27 cellular contexts compared by ENCODE assay signal in the genomic region with DNA sequence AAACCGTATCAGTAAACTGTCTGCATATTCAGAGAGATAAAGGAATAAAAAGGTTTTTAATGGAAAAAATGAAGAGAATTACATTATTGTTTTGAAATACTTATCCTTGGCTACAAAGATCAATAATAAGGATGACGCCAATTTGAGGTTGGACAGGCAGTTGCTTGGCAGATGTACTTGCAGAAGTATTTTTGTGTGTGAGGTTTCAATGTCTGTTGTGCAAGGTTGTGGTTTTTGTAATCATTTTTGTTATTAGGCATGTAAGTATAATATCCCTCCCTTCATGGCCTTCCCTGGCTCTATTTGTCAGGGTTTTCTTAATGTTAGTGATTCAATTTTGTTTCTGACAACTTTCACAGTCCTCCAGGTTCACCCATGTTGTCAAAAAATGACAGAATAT.
"Had no signal": no experiment of that assay in that cellular context is flagged by ENCODE, and none has a peak within 500 bp of the region (broad histone marks: within the 10 kb centered on the region; RNA-seq: fewer than 3 reads in every experiment).

No MANE protein-coding gene starts in this region.

- H3K4me1 ChIP-seq: Peyer's patch had no signal

- H3K27me3 ChIP-seq: brain microvascular endothelial cell, cardiac muscle cell, Peyer's patch had no signal

- H3K9me3 ChIP-seq: Peyer's patch had no signal

- H3K36me3 ChIP-seq: brain microvascular endothelial cell, cardiac muscle cell, Peyer's patch had no signal

- H3K4me3 ChIP-seq: cardiac muscle cell, Peyer's patch had no signal

- ATAC-seq: activated CD8-positive, alpha-beta memory T cell treated with anti-CD3 and anti-CD28 coated beads, Interleukin-2, amount 10 ng/mL, durations not matched to agents 7 days and 5 days; activated T-helper 17 cell treated with anti-CD3 and anti-CD28 coated beads, Interleukin-2, amount 50 U/mL, for 72 hours; T-helper 17 cell had no signal

- DNase-seq: activated B cell treated with CpG ODN at 0.5 μM for 24 hours; activated CD4-positive, alpha-beta T cell treated with anti-CD3 and anti-CD28 coated beads for 1 hour; activated CD4-positive, alpha-beta T cell treated with anti-CD3 and anti-CD28 coated beads, Interleukin-2, amount 10 ng/mL, durations not matched to agents 24 days and 14 days; activated CD4-positive, alpha-beta T cell treated with anti-CD3 and anti-CD28 coated beads, Interleukin-2, amount 50 U/mL, for 48 hours; activated CD8-positive, alpha-beta memory T cell treated with anti-CD3 and anti-CD28 coated beads, Interleukin-2, amount 10 ng/mL, durations not matched to agents 7 days and 5 days; activated gamma-delta T cell; activated naive CD4-positive, alpha-beta T cell treated with anti-CD3 and anti-CD28 coated beads for 36 hours; activated T-cell treated with anti-CD3 and anti-CD28 coated beads, Interleukin-2, amount 50 U/mL, for 24 hours; brain microvascular endothelial cell; Kasumi-1; KBM-7; NCI-H1092; NCI-H1417 treated with DMSO at 0.1 percent for 48 hours; NCI-H1694; NCI-H2029; NCI-H2107; NCI-H345; NCI-H510A; NCI-H526 treated with DMSO at 0.1 percent for 48 hours; NCI-H82; Peyer's patch; Right ventricle myocardium superior; T-helper 17 cell; T-helper 9 cell had no signal

- H3K27ac ChIP-seq: brain microvascular endothelial cell, cardiac muscle cell, Peyer's patch, RWPE1 had no signal
